9 cellular contexts compared by ENCODE assay signal in genomic region chr2:42566837-42567251, GRCh38. TPM values are rescaled to one million over a fixed set of nuclear protein-coding genes. Genes with fewer than 3 reads are reported as not detected.
DNase-seq lines count a peak whose midpoint lies in the region; ATAC-seq and TF ChIP-seq lines count a peak whose summit lies in the region.
"Had no signal": no experiment of that assay in that cellular context is flagged by ENCODE, and none has a peak within 500 bp of the region (broad histone marks: within the 10 kb centered on the region; RNA-seq: fewer than 3 reads in every experiment).

No MANE protein-coding gene starts in this region.

- no peaks in the 10 kb centered on the region for H3K9me3 ChIP-seq in testis

- POLR2A ChIA-PET in activated CD4-positive, alpha-beta T cell treated with anti-CD3 and anti-CD28 coated beads, Interleukin-2, amount 10 ng/mL, durations not matched to agents 7 days and 5 days (lab: Charles Lee) = no interaction called here

- H3K36me3 Mint-ChIP-seq in activated CD4-positive, alpha-beta T cell treated with anti-CD3 and anti-CD28 coated beads, Interleukin-2, amount 10 ng/mL, durations not matched to agents 7 days and 5 days (ENCODE audit: low read depth) = peaks cover 10% of the 10 kb centered on the region
- H3K36me3 Mint-ChIP-seq in brain = peaks cover 12% of the 10 kb centered on the region
- peaks cover 12% of the 10 kb centered on the region for H3K36me3 Mint-ChIP-seq in endothelial cell (ENCODE audit: low read depth, unreplicated experiment)

- no peak for DNase-seq in activated CD4-positive, alpha-beta T cell treated with anti-CD3 and anti-CD28 coated beads, Interleukin-2, amount 10 ng/mL, durations not matched to agents 7 days and 5 days
- DNase-seq in activated CD4-positive, alpha-beta T cell treated with anti-CD3 and anti-CD28 coated beads, Interleukin-2, amount 50 U/mL, for 4 hours = no peak
- DNase-seq in testis (no peak), SKM-1 treated with dmso at 0.1 percent for 144 hours (lab: John Stamatoyannopoulos, UW; ENCODE audit: unreplicated experiment) (no peak), endothelial cell (ENCODE audit: low spot score) (no peak), GM10266 (ENCODE audit: extremely low spot score) (no peak)
- DNase-seq: stimulated activated CD4-positive, alpha-beta T cell treated with anti-CD3 and anti-CD28 coated beads, Interleukin-2, amount 100 ng/mL, for 24 hours had no signal

- TF ChIP-seq CTCF in brain (conservative IDR thresholded peaks at IDR 0.05) (no peak), testis (IDR thresholded peaks at IDR 0.05) (no peak), endothelial cell (IDR thresholded peaks at IDR 0.05; ENCODE audit: unreplicated experiment) (no peak), GM10266 (IDR thresholded peaks at IDR 0.05; ENCODE audit: control insufficient read depth, insufficient read depth, low read depth, missing control alignments) (no peak)

- peak; percentile 45 for ATAC-seq in HG03139 (IDR thresholded peaks at IDR 0.05; ENCODE audit: unreplicated experiment)

- intact Hi-C loops in testis (cut with DNase I; ENCODE audit: low total_unique reads) = no loop called here

- H3K4me1 ChIP-seq in testis = peaks cover 21% of the 10 kb centered on the region

- H3K4me1 Mint-ChIP-seq in activated CD4-positive, alpha-beta T cell treated with anti-CD3 and anti-CD28 coated beads, Interleukin-2, amount 10 ng/mL, durations not matched to agents 7 days and 5 days = peaks cover 30% of the 10 kb centered on the region
- H3K4me1 Mint-ChIP-seq in brain (peaks cover 23% of the 10 kb centered on the region), endothelial cell (ENCODE audit: unreplicated experiment) (peaks cover 12% of the 10 kb centered on the region)

- peak overlapping the region; percentile 72 for H3K4me3 Mint-ChIP-seq in activated CD4-positive, alpha-beta T cell treated with anti-CD3 and anti-CD28 coated beads, Interleukin-2, amount 10 ng/mL, durations not matched to agents 7 days and 5 days
- H3K4me3 Mint-ChIP-seq in brain = peak overlapping the region in 4 of 5 experiments; percentile 39 to 90 (median 74)
- no peak overlapping the region for H3K4me3 Mint-ChIP-seq in endothelial cell (ENCODE audit: unreplicated experiment)

- H3K27me3 ChIP-seq in testis = no peaks in the 10 kb centered on the region

- H3K27me3 Mint-ChIP-seq in activated CD4-positive, alpha-beta T cell treated with anti-CD3 and anti-CD28 coated beads, Interleukin-2, amount 10 ng/mL, durations not matched to agents 7 days and 5 days = no peaks in the 10 kb centered on the region
- peaks cover 10% of the 10 kb centered on the region for H3K27me3 Mint-ChIP-seq in brain
- peaks cover 1% of the 10 kb centered on the region for H3K27me3 Mint-ChIP-seq in endothelial cell (ENCODE audit: unreplicated experiment)

- TF ChIP-seq POLR2A in testis (IDR thresholded peaks at IDR 0.05) = no peak

- no peak overlapping the region for H3K4me3 ChIP-seq in testis

- peak overlapping the region; percentile 94 to 97 for H3K27ac ChIP-seq in testis

- H3K36me3 ChIP-seq in testis (ENCODE audit: low read depth, missing control alignments) = no peaks in the 10 kb centered on the region

- peak overlapping the region; percentile 31 for H3K27ac Mint-ChIP-seq in activated CD4-positive, alpha-beta T cell treated with anti-CD3 and anti-CD28 coated beads, Interleukin-2, amount 10 ng/mL, durations not matched to agents 7 days and 5 days
- peak overlapping the region in 3 of 5 experiments; percentile 48 to 95 (median 88) for H3K27ac Mint-ChIP-seq in brain
- no peak overlapping the region for H3K27ac Mint-ChIP-seq in endothelial cell (ENCODE audit: unreplicated experiment)

- WGBS in testis, 2 donors = 50 to 70% methylated on average over 1 of the region's 1 CpG

- H3K9me3 Mint-ChIP-seq in activated CD4-positive, alpha-beta T cell treated with anti-CD3 and anti-CD28 coated beads, Interleukin-2, amount 10 ng/mL, durations not matched to agents 7 days and 5 days = no peaks in the 10 kb centered on the region
- H3K9me3 Mint-ChIP-seq in brain (no peaks in the 10 kb centered on the region), endothelial cell (ENCODE audit: unreplicated experiment) (no peaks in the 10 kb centered on the region)

- CTCF ChIA-PET in activated CD4-positive, alpha-beta T cell treated with anti-CD3 and anti-CD28 coated beads, Interleukin-2, amount 10 ng/mL, durations not matched to agents 7 days and 5 days (lab: Charles Lee) = interaction anchor here (0.7 kb wide), 1 partner anchor 253 kb away, joined by 5 read pairs; no protein-coding TSS in a partner anchor

RNA-seq across cellular contexts. Expression of gene MTA3, which starts 1.6 kb away (rescaled TPM):
- 10 to 100 TPM; 34.5 to 36.5 TPM for total RNA-seq in activated CD4-positive, alpha-beta T cell treated with anti-CD3 and anti-CD28 coated beads, Interleukin-2, amount 10 ng/mL, durations not matched to agents 7 days and 5 days
- polyA plus RNA-seq in brain (ENCODE audit: insufficient read depth, low read depth, low replicate concordance) (26.9 TPM), testis (ENCODE audit: insufficient read depth, low read depth, low replicate concordance) (77.0 TPM)
- total RNA-seq in testis (10 to 100 TPM; 58.5 to 84.6 TPM), endothelial cell (ENCODE audit: unreplicated experiment) (105 TPM)
